9 cellular contexts compared by ENCODE assay signal in the genomic region with DNA sequence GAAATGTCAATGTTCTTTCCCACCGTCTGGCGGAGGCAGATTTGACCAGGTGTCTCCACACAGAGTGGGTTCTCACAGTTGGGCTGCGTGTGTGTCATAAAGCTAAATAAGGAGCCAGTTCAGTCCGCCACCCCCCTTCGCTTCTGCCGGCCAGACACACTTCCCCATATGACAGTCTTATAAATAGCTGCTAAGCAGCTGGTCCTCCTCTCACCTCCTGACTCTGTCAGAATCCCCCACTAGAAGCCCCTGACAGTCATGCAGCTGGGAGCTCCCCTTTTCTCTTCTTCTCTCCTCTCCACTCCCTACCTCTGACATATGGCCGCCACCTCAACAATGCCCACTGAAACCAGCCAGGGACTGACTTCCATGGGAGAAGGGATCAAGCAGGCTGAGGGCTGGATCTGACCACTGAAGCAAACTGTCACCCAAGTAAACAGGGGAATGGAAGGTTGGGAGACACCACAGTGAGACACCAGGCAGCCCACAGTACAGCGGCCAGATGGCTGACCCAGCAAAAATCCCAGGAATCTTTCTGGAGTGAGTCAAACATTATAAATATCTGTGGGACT.
DNase-seq lines count a peak whose midpoint lies in the region; ATAC-seq and TF ChIP-seq lines count a peak whose summit lies in the region.
"Had no signal": no experiment of that assay in that cellular context is flagged by ENCODE, and none has a peak within 500 bp of the region (broad histone marks: within the 10 kb centered on the region; RNA-seq: fewer than 3 reads in every experiment).

No MANE protein-coding gene starts in this region.

- intact Hi-C loops in CD14-positive monocyte (cut with micrococcal nuclease) (no loop called here), lower leg skin (cut with DNase I; ENCODE audit: low total_unique reads) (no loop called here)

- H3K4me1 Mint-ChIP-seq in CD14-positive monocyte (no peaks in the 10 kb centered on the region), T-helper 17 cell (no peaks in the 10 kb centered on the region)

- H3K9me3 Mint-ChIP-seq in CD14-positive monocyte = peaks cover 0 to 7% (median 3%) of the 10 kb centered on the region in 7 donors

- H3K27me3 ChIP-seq in AG04450 (ENCODE audit: control insufficient read depth, insufficient read depth, low read length) (no peaks in the 10 kb centered on the region), brain microvascular endothelial cell (replicated peaks) (no peaks in the 10 kb centered on the region)

- in situ Hi-C loops in brain microvascular endothelial cell (cut with HindIII; ENCODE audit: low pct_ligation_motif_present, low sequenced_read_pairs) = no loop called here

- peak overlapping the region in 1 of 7 donors; percentile 3 for H3K27ac Mint-ChIP-seq in CD14-positive monocyte
- no peak overlapping the region for H3K27ac Mint-ChIP-seq in T-helper 17 cell

- H3K36me3 ChIP-seq in brain microvascular endothelial cell (replicated peaks) = no peaks in the 10 kb centered on the region

- ATAC-seq in GM19452 (IDR thresholded peaks at IDR 0.05; ENCODE audit: unreplicated experiment) (peak; percentile 60), HG03280 (IDR thresholded peaks at IDR 0.05; ENCODE audit: unreplicated experiment) (peak; percentile 67), T-helper 17 cell (no peak)
- ATAC-seq: K562 had no signal

- H3K27me3 Mint-ChIP-seq in CD14-positive monocyte (ENCODE audit: low read depth in 3 of 3) = peaks cover 0 to 2% (median 1%) of the 10 kb centered on the region in 3 donors
- H3K27me3 Mint-ChIP-seq in T-helper 17 cell = peaks cover 16% of the 10 kb centered on the region

- no peaks in the 10 kb centered on the region; the same call in 1 of the 2 replicates for H3K9me3 ChIP-seq in AG04450 (ENCODE audit: control insufficient read depth, insufficient read depth, low read length)
- H3K9me3 ChIP-seq in T-helper 17 cell (ENCODE audit: control insufficient read depth, low read length, poor library complexity, severe bottlenecking) = no peaks in the 10 kb centered on the region

- TF ChIP-seq CTCF in AG04450 (IDR thresholded peaks at IDR 0.05; ENCODE audit: low read depth, low read length) (no peak), brain microvascular endothelial cell (IDR thresholded peaks at IDR 0.05; ENCODE audit: low read depth, low read length, missing control alignments) (no peak), CD14-positive monocyte (IDR thresholded peaks at IDR 0.05) (no peak), lower leg skin (IDR thresholded peaks at IDR 0.05) (no peak)

- peak overlapping the region; percentile 88 for H3K27ac ChIP-seq in AG04450 (ENCODE audit: low read depth, low read length)
- peak overlapping the region; percentile 40 for H3K27ac ChIP-seq in brain microvascular endothelial cell

- CTCF ChIA-PET in AG04450 (lab: Charles Lee) = no interaction called here

- no peak overlapping the region for H3K4me3 ChIP-seq in AG04450 (ENCODE audit: low read depth, low read length)
- no peak overlapping the region for H3K4me3 ChIP-seq in brain microvascular endothelial cell (ENCODE audit: low read depth, low read length)
- H3K4me3 ChIP-seq in lower leg skin (ENCODE audit: low read depth, poor library complexity, severe bottlenecking) = no peak overlapping the region
- H3K4me3 ChIP-seq: K562 had no signal

- DNase-seq in AG04450 (ENCODE audit: low read depth, low spot score) = peak; percentile 66
- DNase-seq in brain microvascular endothelial cell = peak; percentile 89
- no peak for DNase-seq in CD14-positive monocyte (ENCODE audit: low spot score)
- no peak for DNase-seq in NCI-H1048 (lab: John Stamatoyannopoulos, UW)
- DNase-seq in T-helper 17 cell = no peak
- no peak for DNase-seq in lower leg skin (ENCODE audit: low spot score in 2 of 2)

- no peaks in the 10 kb centered on the region for H3K36me3 Mint-ChIP-seq in CD14-positive monocyte
- H3K36me3 Mint-ChIP-seq in T-helper 17 cell (ENCODE audit: low read depth) = no peaks in the 10 kb centered on the region

- H3K4me3 Mint-ChIP-seq in CD14-positive monocyte (no peak overlapping the region), T-helper 17 cell (no peak overlapping the region)

- no peak for TF ChIP-seq POLR2A in lower leg skin (IDR thresholded peaks at IDR 0.05)

- POLR2A ChIA-PET in AG04450 (lab: Yijun Ruan, JAX) = no interaction called here

- 78 to 82% methylated on average over 8 of the region's 8 CpGs for WGBS in lower leg skin, 2 donors

Comparison
In these comparisons a context has a peak if more than half of its experiments do, and no peak if none do; other contexts are left out.
1. DNase-seq: peak in AG04450 (single experiment) and brain microvascular endothelial cell (single experiment); none in CD14-positive monocyte (single experiment), NCI-H1048 (single experiment), T-helper 17 cell (0 of 3) and lower leg skin (0 of 2).